8 cellular contexts compared by ENCODE assay signal in the genomic region with DNA sequence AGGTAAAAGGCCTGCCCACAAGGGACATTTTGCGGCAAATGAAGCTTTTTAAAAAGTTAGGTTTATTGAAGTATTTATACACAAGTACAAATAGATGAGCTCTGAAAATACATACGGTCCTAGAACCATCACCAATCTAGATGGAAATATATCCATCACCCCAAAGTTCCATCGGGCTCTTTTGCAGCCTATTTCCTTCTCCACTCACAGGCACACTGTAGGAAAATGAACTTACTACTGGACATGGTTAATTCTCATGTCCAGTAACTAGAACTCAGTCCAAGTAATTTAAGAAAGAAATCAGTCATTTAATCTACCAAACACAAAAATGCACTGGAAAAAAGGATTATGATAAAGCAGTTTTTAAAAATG. TPM values are rescaled to one million over a fixed set of nuclear protein-coding genes. Genes with fewer than 3 reads are reported as not detected.
A peak's percentile ranks its signal among the peaks of the same experiment; 100 is the strongest.
DNase-seq lines count a peak whose midpoint lies in the region; ATAC-seq, FAIRE-seq and TF ChIP-seq lines count a peak whose summit lies in the region.

No MANE protein-coding gene starts in this region.

- no peak overlapping the region for H2AFZ ChIP-seq in SU-DHL-6 (ENCODE audit: low read depth, low read length, severe bottlenecking)

- peak overlapping the region; percentile 80 for H3K4me2 ChIP-seq in SU-DHL-6 (ENCODE audit: low read depth, low read length, poor library complexity, severe bottlenecking)

- H3K36me3 ChIP-seq in SU-DHL-6 (ENCODE audit: low read length), result peaks cover 45% of the 10 kb centered on the region

- H3K9ac ChIP-seq in SU-DHL-6 (ENCODE audit: low read length), result peak overlapping the region; percentile 76

- no peaks in the 10 kb centered on the region for H3K27me3 ChIP-seq in SU-DHL-6 (ENCODE audit: low read length)

- no peaks in the 10 kb centered on the region for H3K9me2 ChIP-seq in SU-DHL-6 (replicated peaks; ENCODE audit: insufficient read depth, low read length)

- H3K27ac ChIP-seq in SU-DHL-6 (ENCODE audit: low read depth, low read length), result peak overlapping the region; percentile 85

- peak; percentile 16 for FAIRE-seq in GM12891 (lab: Jason Lieb, UNC)

- TF ChIP-seq CTCF in SU-DHL-6 (IDR thresholded peaks at IDR 0.05; ENCODE audit: insufficient read depth, low read length, poor library complexity, severe bottlenecking), result no peak
- TF ChIP-seq CTCF in fibroblast of pulmonary artery (IDR thresholded peaks at IDR 0.05; ENCODE audit: low read length, missing control alignments), result no peak

- peak overlapping the region; percentile 55 for H3K4me3 ChIP-seq in SU-DHL-6 (ENCODE audit: insufficient read depth, low read length, poor library complexity, severe bottlenecking)
- peak overlapping the region; percentile 100 for H3K4me3 ChIP-seq in fibroblast of pulmonary artery (replicated peaks; ENCODE audit: low read depth, low read length)
- peak overlapping the region; percentile 86 for H3K4me3 ChIP-seq in skeletal muscle cell (ENCODE audit: low read depth, low read length)

- peaks cover 43% of the 10 kb centered on the region for H3K79me2 ChIP-seq in SU-DHL-6 (ENCODE audit: insufficient read depth, low read length)

- peaks cover 19% of the 10 kb centered on the region for H4K20me1 ChIP-seq in SU-DHL-6 (ENCODE audit: low read depth, low read length)

- H3F3A ChIP-seq in SU-DHL-6 (ENCODE audit: insufficient read depth), result peaks cover 65% of the 10 kb centered on the region

- no peak for TF ChIP-seq POLR2A in GM12891 (IDR thresholded peaks at IDR 0.05; ENCODE audit: low read depth, low read length)

- ATAC-seq in GM21360 (IDR thresholded peaks at IDR 0.05; ENCODE audit: unreplicated experiment) (no peak), HG02970 (IDR thresholded peaks at IDR 0.05; ENCODE audit: low FRiP score, unreplicated experiment) (no peak), HG03159 (IDR thresholded peaks at IDR 0.05; ENCODE audit: unreplicated experiment) (no peak)

- no peaks in the 10 kb centered on the region for H3K9me3 ChIP-seq in SU-DHL-6 (ENCODE audit: insufficient read depth, low read length)

- DNase-seq in GM12891 (ENCODE audit: insufficient read length, low spot score), result no peak
- no peak for DNase-seq in fibroblast of pulmonary artery (ENCODE audit: low read depth)
- DNase-seq in skeletal muscle cell (ENCODE audit: low read depth), result no peak
- DNase-seq in SIG-M5 treated with dmso at 0.1 percent for 504 hours (lab: John Stamatoyannopoulos, UW; ENCODE audit: unreplicated experiment), result no peak

TF ChIP-seq in GM12891, 5 proteins besides CTCF, POLR2A, EP300 and RAD21:
- TF ChIP-seq POU2F2 (IDR thresholded peaks at IDR 0.05; ENCODE audit: low read depth, low read length) (no peak), POLR2AphosphoS5 (IDR thresholded peaks at IDR 0.05; ENCODE audit: low read depth, low read length) (no peak), PAX5 (IDR thresholded peaks at IDR 0.05; ENCODE audit: insufficient read depth, low read length, severe bottlenecking) (no peak), TAF1 (IDR thresholded peaks at IDR 0.05; ENCODE audit: low read depth, low read length) (no peak), SPI1 (IDR thresholded peaks at IDR 0.05; ENCODE audit: low read depth, low read length) (no peak)
TF ChIP-seq in GM12891: peak in this region for 0.

RNA-seq across cellular contexts. Expression of a gene that starts 0.7 kb away (rescaled TPM):
- 75.8 TPM for polyA plus RNA-seq in GM12891 (2012; ENCODE audit: low read depth, missing spikeins)

RNA-seq across cellular contexts. Expression of a gene that starts 6.2 kb away (rescaled TPM):
- 269 TPM for polyA plus RNA-seq in GM12891 (2012; ENCODE audit: low read depth, missing spikeins)

RNA-seq across cellular contexts. Expression of a gene that starts 13.2 kb away (rescaled TPM):
- 5.9 TPM for polyA plus RNA-seq in GM12891 (2012; ENCODE audit: low read depth, missing spikeins)
